Comparison of ENCODE assay signal across 1 cellular context in the genomic region with DNA sequence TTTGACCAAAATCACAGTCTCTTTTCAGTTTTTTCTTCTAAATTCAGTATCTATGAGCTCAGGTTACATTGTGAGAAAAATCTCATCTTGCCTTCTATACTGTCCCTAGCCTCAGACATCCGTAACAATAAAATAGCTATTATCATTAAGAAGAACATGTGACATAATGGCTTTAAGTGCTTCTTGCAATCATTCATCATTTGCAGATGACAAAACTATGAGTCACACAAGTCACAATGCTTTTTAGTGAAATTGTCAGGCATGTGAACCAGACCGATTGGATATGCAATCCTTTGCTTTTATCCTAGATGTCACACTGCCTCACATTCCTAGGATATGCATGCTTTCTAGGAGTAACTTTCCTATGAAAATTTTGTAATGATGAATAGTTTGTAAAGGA.
TF ChIP-seq lines count a peak whose summit lies in the region.

No MANE protein-coding gene starts in this region.

TF ChIP-seq in HEK293, 187 proteins besides CTCF, POLR2A, EP300 and RAD21 (continued from another document and continues in another):
- TF ChIP-seq, protein P1, sequence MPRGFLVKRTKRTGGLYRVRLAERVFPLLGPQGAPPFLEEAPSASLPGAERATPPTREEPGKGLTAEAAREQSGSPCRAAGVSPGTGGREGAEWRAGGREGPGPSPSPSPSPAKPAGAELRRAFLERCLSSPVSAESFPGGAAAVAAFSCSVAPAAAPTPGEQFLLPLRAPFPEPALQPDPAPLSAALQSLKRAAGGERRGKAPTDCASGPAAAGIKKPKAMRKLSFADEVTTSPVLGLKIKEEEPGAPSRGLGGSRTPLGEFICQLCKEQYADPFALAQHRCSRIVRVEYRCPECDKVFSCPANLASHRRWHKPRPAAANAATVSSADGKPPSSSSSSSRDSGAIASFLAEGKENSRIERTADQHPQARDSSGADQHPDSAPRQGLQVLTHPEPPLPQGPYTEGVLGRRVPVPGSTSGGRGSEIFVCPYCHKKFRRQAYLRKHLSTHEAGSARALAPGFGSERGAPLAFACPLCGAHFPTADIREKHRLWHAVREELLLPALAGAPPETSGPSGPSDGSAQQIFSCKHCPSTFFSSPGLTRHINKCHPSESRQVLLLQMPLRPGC (tag by site-specific recombination; IDR thresholded peaks at IDR 0.05) = 0 out of 2 replicates have a peak, but pooled peaks have one; percentile 38
- TF ChIP-seq, protein P2, sequence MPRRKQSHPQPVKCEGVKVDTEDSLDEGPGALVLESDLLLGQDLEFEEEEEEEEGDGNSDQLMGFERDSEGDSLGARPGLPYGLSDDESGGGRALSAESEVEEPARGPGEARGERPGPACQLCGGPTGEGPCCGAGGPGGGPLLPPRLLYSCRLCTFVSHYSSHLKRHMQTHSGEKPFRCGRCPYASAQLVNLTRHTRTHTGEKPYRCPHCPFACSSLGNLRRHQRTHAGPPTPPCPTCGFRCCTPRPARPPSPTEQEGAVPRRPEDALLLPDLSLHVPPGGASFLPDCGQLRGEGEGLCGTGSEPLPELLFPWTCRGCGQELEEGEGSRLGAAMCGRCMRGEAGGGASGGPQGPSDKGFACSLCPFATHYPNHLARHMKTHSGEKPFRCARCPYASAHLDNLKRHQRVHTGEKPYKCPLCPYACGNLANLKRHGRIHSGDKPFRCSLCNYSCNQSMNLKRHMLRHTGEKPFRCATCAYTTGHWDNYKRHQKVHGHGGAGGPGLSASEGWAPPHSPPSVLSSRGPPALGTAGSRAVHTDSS (tag by site-specific recombination; IDR thresholded peaks at IDR 0.05) = no peak
- 0 out of 2 replicates have a peak, but pooled peaks have one; percentile 54 for TF ChIP-seq KLF8 (tag by site-specific recombination; IDR thresholded peaks at IDR 0.05)
- no peak for TF ChIP-seq ZNF423 (tag by site-specific recombination; IDR thresholded peaks at IDR 0.05)
- no peak for TF ChIP-seq YY1 (tag by site-specific recombination; IDR thresholded peaks at IDR 0.05)
- TF ChIP-seq, protein P3, sequence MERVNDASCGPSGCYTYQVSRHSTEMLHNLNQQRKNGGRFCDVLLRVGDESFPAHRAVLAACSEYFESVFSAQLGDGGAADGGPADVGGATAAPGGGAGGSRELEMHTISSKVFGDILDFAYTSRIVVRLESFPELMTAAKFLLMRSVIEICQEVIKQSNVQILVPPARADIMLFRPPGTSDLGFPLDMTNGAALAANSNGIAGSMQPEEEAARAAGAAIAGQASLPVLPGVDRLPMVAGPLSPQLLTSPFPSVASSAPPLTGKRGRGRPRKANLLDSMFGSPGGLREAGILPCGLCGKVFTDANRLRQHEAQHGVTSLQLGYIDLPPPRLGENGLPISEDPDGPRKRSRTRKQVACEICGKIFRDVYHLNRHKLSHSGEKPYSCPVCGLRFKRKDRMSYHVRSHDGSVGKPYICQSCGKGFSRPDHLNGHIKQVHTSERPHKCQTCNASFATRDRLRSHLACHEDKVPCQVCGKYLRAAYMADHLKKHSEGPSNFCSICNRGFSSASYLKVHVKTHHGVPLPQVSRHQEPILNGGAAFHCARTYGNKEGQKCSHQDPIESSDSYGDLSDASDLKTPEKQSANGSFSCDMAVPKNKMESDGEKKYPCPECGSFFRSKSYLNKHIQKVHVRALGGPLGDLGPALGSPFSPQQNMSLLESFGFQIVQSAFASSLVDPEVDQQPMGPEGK (tag by site-specific recombination; IDR thresholded peaks at IDR 0.05) = no peak
- no peak for TF ChIP-seq ZNF670 (tag by site-specific recombination; IDR thresholded peaks at IDR 0.05; ENCODE audit: low read depth)
- TF ChIP-seq BCL11B (tag by site-specific recombination; IDR thresholded peaks at IDR 0.05; ENCODE audit: low read depth) = no peak
- TF ChIP-seq KLF7 (tag by site-specific recombination; IDR thresholded peaks at IDR 0.05; ENCODE audit: borderline replicate concordance) = no peak
- no peak for TF ChIP-seq ZNF16 (tag by site-specific recombination; IDR thresholded peaks at IDR 0.05; ENCODE audit: low read depth)
- TF ChIP-seq ZNF175 (tag by site-specific recombination; IDR thresholded peaks at IDR 0.05) = no peak
- TF ChIP-seq ZNF623 (tag by site-specific recombination; IDR thresholded peaks at IDR 0.05) = no peak
- TF ChIP-seq, protein P4, sequence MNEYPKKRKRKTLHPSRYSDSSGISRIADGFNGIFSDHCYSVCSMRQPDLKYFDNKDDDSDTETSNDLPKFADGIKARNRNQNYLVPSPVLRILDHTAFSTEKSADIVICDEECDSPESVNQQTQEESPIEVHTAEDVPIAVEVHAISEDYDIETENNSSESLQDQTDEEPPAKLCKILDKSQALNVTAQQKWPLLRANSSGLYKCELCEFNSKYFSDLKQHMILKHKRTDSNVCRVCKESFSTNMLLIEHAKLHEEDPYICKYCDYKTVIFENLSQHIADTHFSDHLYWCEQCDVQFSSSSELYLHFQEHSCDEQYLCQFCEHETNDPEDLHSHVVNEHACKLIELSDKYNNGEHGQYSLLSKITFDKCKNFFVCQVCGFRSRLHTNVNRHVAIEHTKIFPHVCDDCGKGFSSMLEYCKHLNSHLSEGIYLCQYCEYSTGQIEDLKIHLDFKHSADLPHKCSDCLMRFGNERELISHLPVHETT (tag by site-specific recombination; IDR thresholded peaks at IDR 0.05) = no peak
- TF ChIP-seq, protein P5, sequence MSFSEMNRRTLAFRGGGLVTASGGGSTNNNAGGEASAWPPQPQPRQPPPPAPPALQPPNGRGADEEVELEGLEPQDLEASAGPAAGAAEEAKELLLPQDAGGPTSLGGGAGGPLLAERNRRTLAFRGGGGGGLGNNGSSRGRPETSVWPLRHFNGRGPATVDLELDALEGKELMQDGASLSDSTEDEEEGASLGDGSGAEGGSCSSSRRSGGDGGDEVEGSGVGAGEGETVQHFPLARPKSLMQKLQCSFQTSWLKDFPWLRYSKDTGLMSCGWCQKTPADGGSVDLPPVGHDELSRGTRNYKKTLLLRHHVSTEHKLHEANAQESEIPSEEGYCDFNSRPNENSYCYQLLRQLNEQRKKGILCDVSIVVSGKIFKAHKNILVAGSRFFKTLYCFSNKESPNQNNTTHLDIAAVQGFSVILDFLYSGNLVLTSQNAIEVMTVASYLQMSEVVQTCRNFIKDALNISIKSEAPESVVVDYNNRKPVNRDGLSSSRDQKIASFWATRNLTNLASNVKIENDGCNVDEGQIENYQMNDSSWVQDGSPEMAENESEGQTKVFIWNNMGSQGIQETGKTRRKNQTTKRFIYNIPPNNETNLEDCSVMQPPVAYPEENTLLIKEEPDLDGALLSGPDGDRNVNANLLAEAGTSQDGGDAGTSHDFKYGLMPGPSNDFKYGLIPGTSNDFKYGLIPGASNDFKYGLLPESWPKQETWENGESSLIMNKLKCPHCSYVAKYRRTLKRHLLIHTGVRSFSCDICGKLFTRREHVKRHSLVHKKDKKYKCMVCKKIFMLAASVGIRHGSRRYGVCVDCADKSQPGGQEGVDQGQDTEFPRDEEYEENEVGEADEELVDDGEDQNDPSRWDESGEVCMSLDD (tag by site-specific recombination; IDR thresholded peaks at IDR 0.05) = no peak
- TF ChIP-seq ZNF266 (tag by site-specific recombination; IDR thresholded peaks at IDR 0.05; ENCODE audit: low read depth) = no peak
- TF ChIP-seq, protein P6, sequence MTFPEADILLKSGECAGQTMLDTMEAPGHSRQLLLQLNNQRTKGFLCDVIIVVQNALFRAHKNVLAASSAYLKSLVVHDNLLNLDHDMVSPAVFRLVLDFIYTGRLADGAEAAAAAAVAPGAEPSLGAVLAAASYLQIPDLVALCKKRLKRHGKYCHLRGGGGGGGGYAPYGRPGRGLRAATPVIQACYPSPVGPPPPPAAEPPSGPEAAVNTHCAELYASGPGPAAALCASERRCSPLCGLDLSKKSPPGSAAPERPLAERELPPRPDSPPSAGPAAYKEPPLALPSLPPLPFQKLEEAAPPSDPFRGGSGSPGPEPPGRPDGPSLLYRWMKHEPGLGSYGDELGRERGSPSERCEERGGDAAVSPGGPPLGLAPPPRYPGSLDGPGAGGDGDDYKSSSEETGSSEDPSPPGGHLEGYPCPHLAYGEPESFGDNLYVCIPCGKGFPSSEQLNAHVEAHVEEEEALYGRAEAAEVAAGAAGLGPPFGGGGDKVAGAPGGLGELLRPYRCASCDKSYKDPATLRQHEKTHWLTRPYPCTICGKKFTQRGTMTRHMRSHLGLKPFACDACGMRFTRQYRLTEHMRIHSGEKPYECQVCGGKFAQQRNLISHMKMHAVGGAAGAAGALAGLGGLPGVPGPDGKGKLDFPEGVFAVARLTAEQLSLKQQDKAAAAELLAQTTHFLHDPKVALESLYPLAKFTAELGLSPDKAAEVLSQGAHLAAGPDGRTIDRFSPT (tag by site-specific recombination; IDR thresholded peaks at IDR 0.05) = peak; percentile 68; the same call in 1 of the 2 replicates
- TF ChIP-seq, protein P7, sequence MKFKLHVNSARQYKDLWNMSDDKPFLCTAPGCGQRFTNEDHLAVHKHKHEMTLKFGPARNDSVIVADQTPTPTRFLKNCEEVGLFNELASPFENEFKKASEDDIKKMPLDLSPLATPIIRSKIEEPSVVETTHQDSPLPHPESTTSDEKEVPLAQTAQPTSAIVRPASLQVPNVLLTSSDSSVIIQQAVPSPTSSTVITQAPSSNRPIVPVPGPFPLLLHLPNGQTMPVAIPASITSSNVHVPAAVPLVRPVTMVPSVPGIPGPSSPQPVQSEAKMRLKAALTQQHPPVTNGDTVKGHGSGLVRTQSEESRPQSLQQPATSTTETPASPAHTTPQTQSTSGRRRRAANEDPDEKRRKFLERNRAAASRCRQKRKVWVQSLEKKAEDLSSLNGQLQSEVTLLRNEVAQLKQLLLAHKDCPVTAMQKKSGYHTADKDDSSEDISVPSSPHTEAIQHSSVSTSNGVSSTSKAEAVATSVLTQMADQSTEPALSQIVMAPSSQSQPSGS (tag by site-specific recombination; IDR thresholded peaks at IDR 0.05; ENCODE audit: low read depth) = peak; percentile 35; the same call in 1 of the 2 replicates
- TF ChIP-seq ZNF548 (tag by site-specific recombination; IDR thresholded peaks at IDR 0.05) = no peak
- no peak for TF ChIP-seq ZNF560 (tag by site-specific recombination; IDR thresholded peaks at IDR 0.05; ENCODE audit: borderline replicate concordance)
- 0 out of 2 replicates have a peak, but pooled peaks have one; percentile 18 for TF ChIP-seq PRDM1 (tag by site-specific recombination; IDR thresholded peaks at IDR 0.05)
- no peak for TF ChIP-seq TCF7L2 (IDR thresholded peaks at IDR 0.05; ENCODE audit: borderline replicate concordance, low read depth, low read length)
- TF ChIP-seq WT1 (tag by site-specific recombination; IDR thresholded peaks at IDR 0.05) = 0 out of 2 replicates have a peak, but pooled peaks have one; percentile 17
- TF ChIP-seq ZNF510 (tag by site-specific recombination; IDR thresholded peaks at IDR 0.05; ENCODE audit: insufficient replicate concordance) = no peak
- TF ChIP-seq, protein P8, sequence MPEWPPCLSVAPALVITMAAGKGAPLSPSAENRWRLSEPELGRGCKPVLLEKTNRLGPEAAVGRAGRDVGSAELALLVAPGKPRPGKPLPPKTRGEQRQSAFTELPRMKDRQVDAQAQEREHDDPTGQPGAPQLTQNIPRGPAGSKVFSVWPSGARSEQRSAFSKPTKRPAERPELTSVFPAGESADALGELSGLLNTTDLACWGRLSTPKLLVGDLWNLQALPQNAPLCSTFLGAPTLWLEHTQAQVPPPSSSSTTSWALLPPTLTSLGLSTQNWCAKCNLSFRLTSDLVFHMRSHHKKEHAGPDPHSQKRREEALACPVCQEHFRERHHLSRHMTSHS (tag by site-specific recombination; IDR thresholded peaks at IDR 0.05) = no peak
- TF ChIP-seq, protein P9, sequence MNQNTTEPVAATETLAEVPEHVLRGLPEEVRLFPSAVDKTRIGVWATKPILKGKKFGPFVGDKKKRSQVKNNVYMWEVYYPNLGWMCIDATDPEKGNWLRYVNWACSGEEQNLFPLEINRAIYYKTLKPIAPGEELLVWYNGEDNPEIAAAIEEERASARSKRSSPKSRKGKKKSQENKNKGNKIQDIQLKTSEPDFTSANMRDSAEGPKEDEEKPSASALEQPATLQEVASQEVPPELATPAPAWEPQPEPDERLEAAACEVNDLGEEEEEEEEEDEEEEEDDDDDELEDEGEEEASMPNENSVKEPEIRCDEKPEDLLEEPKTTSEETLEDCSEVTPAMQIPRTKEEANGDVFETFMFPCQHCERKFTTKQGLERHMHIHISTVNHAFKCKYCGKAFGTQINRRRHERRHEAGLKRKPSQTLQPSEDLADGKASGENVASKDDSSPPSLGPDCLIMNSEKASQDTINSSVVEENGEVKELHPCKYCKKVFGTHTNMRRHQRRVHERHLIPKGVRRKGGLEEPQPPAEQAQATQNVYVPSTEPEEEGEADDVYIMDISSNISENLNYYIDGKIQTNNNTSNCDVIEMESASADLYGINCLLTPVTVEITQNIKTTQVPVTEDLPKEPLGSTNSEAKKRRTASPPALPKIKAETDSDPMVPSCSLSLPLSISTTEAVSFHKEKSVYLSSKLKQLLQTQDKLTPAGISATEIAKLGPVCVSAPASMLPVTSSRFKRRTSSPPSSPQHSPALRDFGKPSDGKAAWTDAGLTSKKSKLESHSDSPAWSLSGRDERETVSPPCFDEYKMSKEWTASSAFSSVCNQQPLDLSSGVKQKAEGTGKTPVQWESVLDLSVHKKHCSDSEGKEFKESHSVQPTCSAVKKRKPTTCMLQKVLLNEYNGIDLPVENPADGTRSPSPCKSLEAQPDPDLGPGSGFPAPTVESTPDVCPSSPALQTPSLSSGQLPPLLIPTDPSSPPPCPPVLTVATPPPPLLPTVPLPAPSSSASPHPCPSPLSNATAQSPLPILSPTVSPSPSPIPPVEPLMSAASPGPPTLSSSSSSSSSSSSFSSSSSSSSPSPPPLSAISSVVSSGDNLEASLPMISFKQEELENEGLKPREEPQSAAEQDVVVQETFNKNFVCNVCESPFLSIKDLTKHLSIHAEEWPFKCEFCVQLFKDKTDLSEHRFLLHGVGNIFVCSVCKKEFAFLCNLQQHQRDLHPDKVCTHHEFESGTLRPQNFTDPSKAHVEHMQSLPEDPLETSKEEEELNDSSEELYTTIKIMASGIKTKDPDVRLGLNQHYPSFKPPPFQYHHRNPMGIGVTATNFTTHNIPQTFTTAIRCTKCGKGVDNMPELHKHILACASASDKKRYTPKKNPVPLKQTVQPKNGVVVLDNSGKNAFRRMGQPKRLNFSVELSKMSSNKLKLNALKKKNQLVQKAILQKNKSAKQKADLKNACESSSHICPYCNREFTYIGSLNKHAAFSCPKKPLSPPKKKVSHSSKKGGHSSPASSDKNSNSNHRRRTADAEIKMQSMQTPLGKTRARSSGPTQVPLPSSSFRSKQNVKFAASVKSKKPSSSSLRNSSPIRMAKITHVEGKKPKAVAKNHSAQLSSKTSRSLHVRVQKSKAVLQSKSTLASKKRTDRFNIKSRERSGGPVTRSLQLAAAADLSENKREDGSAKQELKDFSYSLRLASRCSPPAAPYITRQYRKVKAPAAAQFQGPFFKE (tag by site-specific recombination; IDR thresholded peaks at IDR 0.05; ENCODE audit: borderline replicate concordance) = no peak
- TF ChIP-seq YY2 (tag by site-specific recombination; IDR thresholded peaks at IDR 0.05) = no peak
- no peak for TF ChIP-seq ZNF530 (tag by site-specific recombination; IDR thresholded peaks at IDR 0.05; ENCODE audit: low read depth)
- TF ChIP-seq ZNF600 (tag by site-specific recombination; IDR thresholded peaks at IDR 0.05) = no peak
- TF ChIP-seq SETDB1 (IDR thresholded peaks at IDR 0.05; ENCODE audit: insufficient read length, low read length) = no peak
- no peak for TF ChIP-seq ZBTB1 (tag by site-specific recombination; IDR thresholded peaks at IDR 0.05)
- TF ChIP-seq, protein P10, sequence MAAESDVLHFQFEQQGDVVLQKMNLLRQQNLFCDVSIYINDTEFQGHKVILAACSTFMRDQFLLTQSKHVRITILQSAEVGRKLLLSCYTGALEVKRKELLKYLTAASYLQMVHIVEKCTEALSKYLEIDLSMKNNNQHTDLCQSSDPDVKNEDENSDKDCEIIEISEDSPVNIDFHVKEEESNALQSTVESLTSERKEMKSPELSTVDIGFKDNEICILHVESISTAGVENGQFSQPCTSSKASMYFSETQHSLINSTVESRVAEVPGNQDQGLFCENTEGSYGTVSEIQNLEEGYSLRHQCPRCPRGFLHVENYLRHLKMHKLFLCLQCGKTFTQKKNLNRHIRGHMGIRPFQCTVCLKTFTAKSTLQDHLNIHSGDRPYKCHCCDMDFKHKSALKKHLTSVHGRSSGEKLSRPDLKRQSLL (tag by site-specific recombination; IDR thresholded peaks at IDR 0.05) = no peak
- TF ChIP-seq ZNF544 (tag by site-specific recombination; IDR thresholded peaks at IDR 0.05) = no peak
- TF ChIP-seq HOXA7 (CRISPR knock-in tag; IDR thresholded peaks at IDR 0.05; ENCODE audit: borderline replicate concordance) = no peak
